Comparison of ENCODE assay signal across 8 cellular contexts in genomic region chr12:13534645-13535398, GRCh38.
DNase-seq lines count a peak whose midpoint lies in the region; ATAC-seq, FAIRE-seq and TF ChIP-seq lines count a peak whose summit lies in the region.

No MANE protein-coding gene starts in this region.

- no peaks in the 10 kb centered on the region for H3K27me3 ChIP-seq in H9 (ENCODE audit: insufficient read depth, low read length)
- H3K27me3 ChIP-seq in OCI-LY1 (ENCODE audit: insufficient read depth, low read length) = no peaks in the 10 kb centered on the region
- H3K27me3 ChIP-seq in keratinocyte (ENCODE audit: control insufficient read depth, extremely low read depth, insufficient read depth, low read length) = no peaks in the 10 kb centered on the region

- H3K9me3 ChIP-seq in H9 (ENCODE audit: control insufficient read depth, low read depth, low read length) = no peaks in the 10 kb centered on the region
- no peaks in the 10 kb centered on the region for H3K9me3 ChIP-seq in OCI-LY1 (ENCODE audit: low read length)
- H3K9me3 ChIP-seq in keratinocyte (ENCODE audit: control insufficient read depth, low read depth, low read length) = no peaks in the 10 kb centered on the region

- H3K36me3 ChIP-seq in OCI-LY1 (ENCODE audit: insufficient read depth, low read length) (no peaks in the 10 kb centered on the region), keratinocyte (ENCODE audit: control insufficient read depth in 2 of 2, extremely low read depth in 1 of 2, insufficient read depth in 2 of 2, low read length in 2 of 2) (no peaks in the 10 kb centered on the region)

- H4K91ac ChIP-seq in H9 (ENCODE audit: insufficient read length, low read depth, low read length) = no peak overlapping the region

- no peak overlapping the region for H3K27ac ChIP-seq in H9 (ENCODE audit: insufficient read length, low read depth, low read length)
- no peak overlapping the region for H3K27ac ChIP-seq in OCI-LY1 (ENCODE audit: low read depth, low read length, poor library complexity, severe bottlenecking)
- no peak overlapping the region for H3K27ac ChIP-seq in keratinocyte (ENCODE audit: control insufficient read depth, insufficient read depth, low read length)

- H3K79me2 ChIP-seq in H9 (ENCODE audit: insufficient read depth, low read length) (no peaks in the 10 kb centered on the region), OCI-LY1 (ENCODE audit: insufficient read depth, low read length) (no peaks in the 10 kb centered on the region), keratinocyte (ENCODE audit: control insufficient read depth, insufficient read depth, low read length) (no peaks in the 10 kb centered on the region)

- no peaks in the 10 kb centered on the region for H3K9me2 ChIP-seq in OCI-LY1 (ENCODE audit: low read depth, low read length)

- H3K4me3 ChIP-seq in OCI-LY1 (ENCODE audit: low read depth, low read length, poor library complexity, severe bottlenecking) (no peak overlapping the region), keratinocyte (ENCODE audit: control insufficient read depth in 2 of 3, extremely low read depth in 1 of 3, insufficient read depth in 2 of 3, low read depth in 1 of 3, low read length in 3 of 3) (no peak overlapping the region)

- WGBS in H9 (ENCODE audit: extremely low coverage, insufficient read length, low lambda C conversion rate) = no CpG with 5 or more reads among the region's 8 CpGs

- no peak overlapping the region for H3K9ac ChIP-seq in H9 (ENCODE audit: extremely low read depth, insufficient read length, low read length)
- H3K9ac ChIP-seq in OCI-LY1 (ENCODE audit: low read length) = no peak overlapping the region; the same call in 1 of the 2 replicates
- H3K9ac ChIP-seq in keratinocyte (ENCODE audit: control insufficient read depth, extremely low read depth, insufficient read depth, low read length) = no peak overlapping the region

- H2BK5ac ChIP-seq in H9 (ENCODE audit: insufficient read length, low read length) = no peak overlapping the region

- no peak overlapping the region for H2AK5ac ChIP-seq in H9 (ENCODE audit: insufficient read length, low read length)

- H2BK20ac ChIP-seq in H9 (ENCODE audit: low read depth, low read length, poor library complexity, severe bottlenecking) = no peak overlapping the region

- no peaks in the 10 kb centered on the region for H3K79me1 ChIP-seq in H9 (ENCODE audit: insufficient read depth, low read depth, low read length, poor library complexity, severe bottlenecking)

- no peaks in the 10 kb centered on the region for H3K9me1 ChIP-seq in keratinocyte (ENCODE audit: control insufficient read depth, extremely low read depth, insufficient read depth, low read length)

- no peak overlapping the region for H3K23ac ChIP-seq in H9 (ENCODE audit: insufficient read length, low read depth, low read length)

- H3K56ac ChIP-seq in H9 (ENCODE audit: insufficient read length, low read depth, low read length) = no peak overlapping the region

- no peak overlapping the region for H3K4ac ChIP-seq in H9 (ENCODE audit: low read depth, low read length)

- peak overlapping the region; percentile 52 for H3K4me2 ChIP-seq in H9 (ENCODE audit: insufficient read depth, insufficient read length, low read length)
- no peak overlapping the region; the same call in 1 of the 2 replicates for H3K4me2 ChIP-seq in OCI-LY1 (ENCODE audit: low read length)
- no peak overlapping the region for H3K4me2 ChIP-seq in keratinocyte (ENCODE audit: control insufficient read depth, extremely low read depth, insufficient read depth, low read depth, low read length)

- DNase-seq in COLO829 (ENCODE audit: low spot score) = peak; percentile 32
- DNase-seq in H9 = peak; percentile 94
- DNase-seq in keratinocyte (ENCODE audit: low read depth, low spot score) = peak; percentile 4
- peak in 3 of 4 experiments; percentile 12 to 13 (median 12) for DNase-seq in stimulated activated CD4-positive, alpha-beta T cell treated with anti-CD3 and anti-CD28 coated beads, Interleukin-1b, Interleukin-23, amount 100 ng/mL, for 24 hours (ENCODE audit: low read depth in 4 of 4, low spot score in 1 of 4)

- H3K4me1 Mint-ChIP-seq in H9 (peaks cover 21 to 24% of the 10 kb centered on the region in 2 experiments), brain (peaks cover 29% of the 10 kb centered on the region)

- H3K9me3 Mint-ChIP-seq in H9 = no peaks in the 10 kb centered on the region
- H3K9me3 Mint-ChIP-seq in brain = peaks cover 0 to 3% (median 0%) of the 10 kb centered on the region in 5 experiments

- H3K14ac ChIP-seq in H9 (ENCODE audit: insufficient read depth, low read length) = 0 out of 2 replicates have a peak overlapping the region, but pooled peaks have one; percentile 59

- TF ChIP-seq CTCF in H9 (conservative IDR thresholded peaks at IDR 0.05) (peak; percentile 99), OCI-LY1 (IDR thresholded peaks at IDR 0.05; ENCODE audit: low read length) (peak; percentile 90), brain (conservative IDR thresholded peaks at IDR 0.05) (peak; percentile 81 to 92), keratinocyte (optimal IDR thresholded peaks at IDR 0.05 in 1 of 3, IDR thresholded peaks at IDR 0.05 in 1 of 3, conservative IDR thresholded peaks at IDR 0.05 in 1 of 3; ENCODE audit: extremely low read depth in 1 of 3, insufficient read depth in 2 of 3, low read length in 3 of 3) (peak; percentile 69 to 97 (median 97))

- H3F3A ChIP-seq in OCI-LY1 (ENCODE audit: insufficient read depth, low read length) = no peaks in the 10 kb centered on the region

- no peak overlapping the region for H2BK15ac ChIP-seq in H9 (ENCODE audit: low read depth, low read length)

- H3T11ph ChIP-seq in H9 (ENCODE audit: low read length) = no peak overlapping the region

- H3K27me3 Mint-ChIP-seq in H9 (ENCODE audit: low read depth) (peaks cover 1% of the 10 kb centered on the region), brain (peaks cover 5% of the 10 kb centered on the region)

- dilution Hi-C loops in keratinocyte (cut with MboI; ENCODE audit: extremely low pct_ligation_motif_present, low sequenced_read_pairs) = no loop called here

- no peak overlapping the region for H2BK120ac ChIP-seq in H9 (ENCODE audit: low read depth, low read length, poor library complexity, severe bottlenecking)

- H4K8ac ChIP-seq in H9 (replicated peaks; ENCODE audit: insufficient read length, low read depth, low read length) = no peak overlapping the region

- H3K4me1 ChIP-seq in H9 (ENCODE audit: insufficient read depth, low read length) = no peaks in the 10 kb centered on the region; the same call in 1 of the 2 replicates
- H3K4me1 ChIP-seq in OCI-LY1 (ENCODE audit: insufficient read depth, low read length, severe bottlenecking) = peaks cover 13% of the 10 kb centered on the region
- no peaks in the 10 kb centered on the region for H3K4me1 ChIP-seq in keratinocyte (ENCODE audit: control insufficient read depth, extremely low read depth, insufficient read depth, low read length)

- H4K20me1 ChIP-seq in H9 (ENCODE audit: control insufficient read depth, insufficient read depth, insufficient read length) (no peaks in the 10 kb centered on the region), OCI-LY1 (ENCODE audit: insufficient read depth, low read length) (no peaks in the 10 kb centered on the region), keratinocyte (ENCODE audit: control insufficient read depth, extremely low read depth, insufficient read depth, low read length) (no peaks in the 10 kb centered on the region)

- no peak overlapping the region for H2BK12ac ChIP-seq in H9 (ENCODE audit: insufficient read length, low read depth, low read length)

- peak overlapping the region; percentile 95 for H2AFZ ChIP-seq in H9 (ENCODE audit: low read length)
- no peak overlapping the region for H2AFZ ChIP-seq in OCI-LY1 (ENCODE audit: low read length)
- H2AFZ ChIP-seq in keratinocyte (ENCODE audit: control insufficient read depth, low read length) = no peak overlapping the region

- H3K18ac ChIP-seq in H9 (ENCODE audit: insufficient read length, low read depth, low read length) = peak overlapping the region; percentile 29

- H3K4me3 Mint-ChIP-seq in H9 (peak overlapping the region; percentile 35 to 53; a peak in 4 of 5 replicates), brain (peak overlapping the region; percentile 48 to 71 (median 55))

- H4K5ac ChIP-seq in H9 (ENCODE audit: insufficient read length, low read depth, low read length) = no peak overlapping the region

- no peaks in the 10 kb centered on the region; a peak in 1 of 7 replicates for H3K36me3 Mint-ChIP-seq in H9 (ENCODE audit: insufficient read depth in 1 of 3, low read depth in 3 of 3)
- no peaks in the 10 kb centered on the region for H3K36me3 Mint-ChIP-seq in brain

- H3K23me2 ChIP-seq in H9 (ENCODE audit: insufficient read length, low read depth, low read length, poor library complexity, severe bottlenecking) = no peaks in the 10 kb centered on the region

- ATAC-seq in GM21381 (IDR thresholded peaks at IDR 0.05; ENCODE audit: unreplicated experiment) = no peak
- no peak for ATAC-seq in HG03460 (IDR thresholded peaks at IDR 0.05; ENCODE audit: unreplicated experiment)

- no peak for FAIRE-seq in keratinocyte (lab: Jason Lieb, UNC)

- H3K27ac Mint-ChIP-seq in H9 (peak overlapping the region in 2 of 3 experiments; percentile 66 to 91; a peak in 5 of 7 replicates), brain (peak overlapping the region; percentile 55 to 90 (median 67))

Comparison
In these comparisons a context has a peak if more than half of its experiments do, and no peak if none do; other contexts are left out.
1. DNase-seq: peak in every context shown above with its lines; median percentile 94 in H9; 32 in COLO829; 12 in stimulated activated CD4-positive, alpha-beta T cell treated with anti-CD3 and anti-CD28 coated beads, Interleukin-1b, Interleukin-23, amount 100 ng/mL, for 24 hours; 4 in keratinocyte.